Comparison of ENCODE assay signal across 8 cellular contexts in genomic region chr1:1573843-1574720, GRCh38. TPM values are rescaled to one million over a fixed set of nuclear protein-coding genes. Genes with fewer than 3 reads are reported as not detected.
DNase-seq lines count a peak whose midpoint lies in the region; ATAC-seq and TF ChIP-seq lines count a peak whose summit lies in the region.

No MANE protein-coding gene starts in this region.

- in situ Hi-C loops in KBM-7 (cut with MboI; ENCODE audit: low pct_unique_long_range_greater_than_20kb, low sequenced_read_pairs) = no loop called here

- DNase-seq in GM03348 (ENCODE audit: low spot score) (peak; percentile 89), KBM-7 (peak; percentile 83), SK-N-DZ (ENCODE audit: low spot score) (peak; percentile 32), hepatic stellate cell (ENCODE audit: low spot score) (peak; percentile 88), retinal pigment epithelial cell (ENCODE audit: low read depth) (no peak), epidermal melanocyte (ENCODE audit: insufficient read length, low spot score) (no peak)

- H3K4me3 ChIP-seq in retinal pigment epithelial cell (ENCODE audit: low read length) = peak overlapping the region; percentile 79

- TF ChIP-seq CTCF in retinal pigment epithelial cell (conservative IDR thresholded peaks at IDR 0.05; ENCODE audit: low read depth, low read length) = peak; percentile 47

- peak; percentile 51 for ATAC-seq in GM21825 (IDR thresholded peaks at IDR 0.05; ENCODE audit: unreplicated experiment)

- peak overlapping the region; percentile 87 for H3K27ac ChIP-seq in angular gyrus (ENCODE audit: low read depth, low read length)

RNA-seq across cellular contexts. Expression of gene SSU72, which starts 0.6 kb away (rescaled TPM):
- polyA plus RNA-seq in SK-N-DZ (2014; cell fraction: cytosol; rRNA removed) = 44.7 and 45.3 TPM in 2 replicates
- 42.9 and 49.5 TPM in 2 replicates for polyA plus RNA-seq in SK-N-DZ (2014; cell fraction: nucleus; rRNA removed)

RNA-seq across cellular contexts. Expression of gene FNDC10, which starts 25.9 kb away (rescaled TPM):
- polyA plus RNA-seq in SK-N-DZ (2014; cell fraction: cytosol; rRNA removed) = 8.9 and 9.8 TPM in 2 replicates
- 2.3 and 3.7 TPM in 2 replicates for polyA plus RNA-seq in SK-N-DZ (2014; cell fraction: nucleus; rRNA removed)

RNA-seq across cellular contexts. Expression of gene TMEM240, which starts 33.7 kb away (rescaled TPM):
- 3.2 and 10.5 TPM in 2 replicates for polyA plus RNA-seq in SK-N-DZ (2014; cell fraction: cytosol; rRNA removed)
- polyA plus RNA-seq in SK-N-DZ (2014; cell fraction: nucleus; rRNA removed) = 21.7 and 25.4 TPM in 2 replicates

RNA-seq across cellular contexts. Expression of gene MIB2, which starts 41.2 kb away (rescaled TPM):
- 11.4 and 23.4 TPM in 2 replicates for polyA plus RNA-seq in SK-N-DZ (2014; cell fraction: cytosol; rRNA removed)
- 256 and 330 TPM in 2 replicates for polyA plus RNA-seq in SK-N-DZ (2014; cell fraction: nucleus; rRNA removed)

RNA-seq across cellular contexts. Expression of gene MMP23B, which starts 57.9 kb away (rescaled TPM):
- polyA plus RNA-seq in SK-N-DZ (2014; cell fraction: cytosol; rRNA removed) = 0.24 and 0.73 TPM in 2 replicates
- polyA plus RNA-seq in SK-N-DZ (2014; cell fraction: nucleus; rRNA removed) = 12.9 and 25.9 TPM in 2 replicates

Comparison
In these comparisons a context has a peak if more than half of its experiments do, and no peak if none do; other contexts are left out.
1. DNase-seq: peak in GM03348 (single experiment), KBM-7 (single experiment), SK-N-DZ (single experiment) and hepatic stellate cell (single experiment); none in retinal pigment epithelial cell (single experiment) and epidermal melanocyte (single experiment).